22 cellular contexts compared by ENCODE assay signal in genomic region chr12:123520567-123521474, GRCh38. TPM values are rescaled to one million over a fixed set of nuclear protein-coding genes. Genes with fewer than 3 reads are reported as not detected.
DNase-seq lines count a peak whose midpoint lies in the region; ATAC-seq, FAIRE-seq and TF ChIP-seq lines count a peak whose summit lies in the region.
"Had no signal": no experiment of that assay in that cellular context is flagged by ENCODE, and none has a peak within 500 bp of the region (broad histone marks: within the 10 kb centered on the region; RNA-seq: fewer than 3 reads in every experiment).

No MANE protein-coding gene starts in this region.

- in situ Hi-C loops in gastrocnemius medialis (cut with MboI; ENCODE audit: low sequenced_read_pairs in 4 of 4): no loop called here

- no peaks in the 10 kb centered on the region for H4K20me1 ChIP-seq in endothelial cell of umbilical vein (replicated peaks; ENCODE audit: control insufficient read depth, extremely low read depth, insufficient read depth, low read length)
- peaks cover 10% of the 10 kb centered on the region; the same call in 1 of the 2 replicates for H4K20me1 ChIP-seq in SK-N-SH (ENCODE audit: insufficient read depth)

- H3K27ac ChIP-seq in RWPE1 (peak overlapping the region; percentile 98), endothelial cell of umbilical vein (ENCODE audit: insufficient read depth, low read depth, low read length) (no peak overlapping the region), gastrocnemius medialis (peak overlapping the region; percentile 75 to 88 (median 85)), SK-N-SH (ENCODE audit: low read depth in 2 of 2, low read length in 1 of 2) (0 out of 4 replicates have a peak overlapping the region, but pooled peaks of 1 of the 2 experiments have one; percentile 39)
- H3K27ac ChIP-seq: SJSA1, WERI-Rb-1 had no signal

- CTCF ChIA-PET in RWPE1 (lab: Yijun Ruan, JAX): no interaction called here
- CTCF ChIA-PET in endothelial cell of umbilical vein (lab: Charles Lee): interaction anchor here (2.1 kb wide), 1 partner anchor 61 kb away, joined by 12 read pairs; no protein-coding TSS in a partner anchor
- CTCF ChIA-PET in SK-N-SH (lab: Yijun Ruan, JAX): interaction anchor here (0.9 to 1.3 kb wide), 2 partner anchors 12 to 14 kb away, joined by 3 read pairs; partner anchors contain the start of gene RILPL1

- H3F3A ChIP-seq in SK-N-SH (replicated peaks; ENCODE audit: insufficient read depth): peaks cover 14% of the 10 kb centered on the region

- H3K79me2 ChIP-seq in endothelial cell of umbilical vein (ENCODE audit: control insufficient read depth, insufficient read depth, low read length) (peaks cover 4% of the 10 kb centered on the region), SK-N-SH (ENCODE audit: insufficient read depth) (peaks cover 14% of the 10 kb centered on the region; the same call in 1 of the 2 replicates)

- TF ChIP-seq POLR2A in endothelial cell of umbilical vein (IDR thresholded peaks at IDR 0.05; ENCODE audit: low read depth, low read length) (no peak), gastrocnemius medialis (IDR thresholded peaks at IDR 0.05) (no peak)

- dilution Hi-C loops in endothelial cell of umbilical vein (cut with MboI; ENCODE audit: extremely low pct_ligation_motif_present, low sequenced_read_pairs): no loop called here

- no peak overlapping the region for H3K4me2 ChIP-seq in endothelial cell of umbilical vein (ENCODE audit: insufficient read depth, low read length)
- no peak overlapping the region for H3K4me2 ChIP-seq in SK-N-SH

- intact Hi-C loops in endothelial cell of umbilical vein (cut with micrococcal nuclease) (no loop called here), gastrocnemius medialis (cut with DNase I; ENCODE audit: low total_unique reads) (no loop called here)

- WGBS in SK-N-SH (ENCODE audit: low lambda C conversion rate): 94% methylated on average over 14 of the region's 14 CpGs

- POLR2A ChIA-PET in RWPE1 (lab: Yijun Ruan, JAX; ENCODE audit: low non-redundant PET): no interaction called here
- POLR2A ChIA-PET in endothelial cell of umbilical vein (lab: Charles Lee): no interaction called here
- POLR2A ChIA-PET in SK-N-SH (lab: Yijun Ruan, JAX): no interaction called here

- H3K27me3 ChIP-seq in endothelial cell of umbilical vein (ENCODE audit: control insufficient read depth in 2 of 2, insufficient read depth in 2 of 2, low read length in 2 of 2) (no peaks in the 10 kb centered on the region), gastrocnemius medialis (no peaks in the 10 kb centered on the region), SK-N-SH (ENCODE audit: insufficient read depth) (no peaks in the 10 kb centered on the region)
- H3K27me3 ChIP-seq: SJSA1 had no signal

- no peaks in the 10 kb centered on the region for H3K9me2 ChIP-seq in SK-N-SH

- H3K36me3 ChIP-seq in endothelial cell of umbilical vein (ENCODE audit: control insufficient read depth in 2 of 2, extremely low read depth in 1 of 2, insufficient read depth in 2 of 2, low read length in 2 of 2): peaks cover 6 to 48% of the 10 kb centered on the region in 2 experiments
- peaks cover 0 to 47% of the 10 kb centered on the region in 2 donors for H3K36me3 ChIP-seq in gastrocnemius medialis
- peaks cover 24 to 44% of the 10 kb centered on the region in 2 experiments for H3K36me3 ChIP-seq in SK-N-SH (replicated peaks in 1 of 2; ENCODE audit: control insufficient read depth in 1 of 2, insufficient read depth in 2 of 2, low read length in 1 of 2)

- H3K4me3 ChIP-seq in endothelial cell of umbilical vein (replicated peaks in 1 of 3; ENCODE audit: insufficient read depth in 1 of 3, low read depth in 1 of 3, low read length in 3 of 3) (no peak overlapping the region), gastrocnemius medialis (no peak overlapping the region), SK-N-SH (ENCODE audit: low read depth in 2 of 2, low read length in 1 of 2) (no peak overlapping the region)
- H3K4me3 ChIP-seq: SJSA1 had no signal

- no peaks in the 10 kb centered on the region for H3K4me1 ChIP-seq in endothelial cell of umbilical vein (ENCODE audit: control insufficient read depth, extremely low read depth, insufficient read depth, low read length)
- peaks cover 12% of the 10 kb centered on the region in 2 donors for H3K4me1 ChIP-seq in gastrocnemius medialis
- 0 out of 4 replicates have a peak, but pooled peaks cover 0 to 5% of the 10 kb centered on the region in 2 experiments for H3K4me1 ChIP-seq in SK-N-SH (ENCODE audit: control insufficient read depth in 1 of 2, insufficient read depth in 2 of 2, low read depth in 1 of 2, low read length in 1 of 2)
- H3K4me1 ChIP-seq: SJSA1 had no signal

- no peak for TF ChIP-seq CTCF in RWPE1 (conservative IDR thresholded peaks at IDR 0.05; ENCODE audit: low read depth)
- no peak for TF ChIP-seq CTCF in endothelial cell of umbilical vein (IDR thresholded peaks at IDR 0.05; ENCODE audit: extremely low read depth in 1 of 2, insufficient read depth in 1 of 2, low read depth in 1 of 2, low read length in 2 of 2)
- no peak for TF ChIP-seq CTCF in gastrocnemius medialis (IDR thresholded peaks at IDR 0.05 in 4 of 5, conservative IDR thresholded peaks at IDR 0.05 in 1 of 5)
- TF ChIP-seq CTCF in SK-N-SH (IDR thresholded peaks at IDR 0.05): no peak
- TF ChIP-seq CTCF in omental fat pad (IDR thresholded peaks at IDR 0.05): no peak

- ATAC-seq in gastrocnemius medialis (no peak), omental fat pad (ENCODE audit: low FRiP score) (no peak)
- ATAC-seq: natural killer cell, Panc1 had no signal

- no peak for DNase-seq in RWPE1 (ENCODE audit: low spot score)
- DNase-seq in endothelial cell of umbilical vein (ENCODE audit: low read depth, low spot score): no peak
- DNase-seq in islet precursor cell: peak; percentile 54
- no peak for DNase-seq in gastrocnemius medialis
- DNase-seq in SK-N-SH: no peak
- DNase-seq in omental fat pad (ENCODE audit: low spot score): no peak
- no peak for DNase-seq in GM03348 (ENCODE audit: low spot score)
- DNase-seq in foreskin melanocyte: no peak
- DNase-seq: activated CD4-positive, alpha-beta T cell treated with anti-CD3 and anti-CD28 coated beads, Interleukin-2, amount 10 ng/mL, durations not matched to agents 24 days and 14 days; central memory CD4-positive, alpha-beta T cell; GF-D8; head of caudate nucleus; KG1; natural killer cell; NCI-H1436; NCI-H510A treated with DMSO at 0.1 percent for 48 hours; NK-92 treated with Interleukin-12 subunit alpha and Interleukin-12 subunit beta, amount 100 ng/mL, for 24 hours; posterior cingulate gyrus; WERI-Rb-1 had no signal

- FAIRE-seq in endothelial cell of umbilical vein (lab: Jason Lieb, UNC): peak; percentile 8
- FAIRE-seq: H1 had no signal

- H3K9me1 ChIP-seq in endothelial cell of umbilical vein (replicated peaks; ENCODE audit: control insufficient read depth, extremely low read depth, insufficient read depth, low read length): no peaks in the 10 kb centered on the region

- TF ChIP-seq EP300 in SK-N-SH (IDR thresholded peaks at IDR 0.05; ENCODE audit: borderline replicate concordance in 1 of 2, low read depth in 1 of 2, low read length in 1 of 2): no peak

- no peak overlapping the region for H2AFZ ChIP-seq in endothelial cell of umbilical vein (ENCODE audit: low read depth, low read length)
- H2AFZ ChIP-seq in SK-N-SH (ENCODE audit: low read depth): no peak overlapping the region

- H3K9me3 ChIP-seq in endothelial cell of umbilical vein (replicated peaks; ENCODE audit: control insufficient read depth, insufficient read depth, low read length) (no peaks in the 10 kb centered on the region), gastrocnemius medialis (no peaks in the 10 kb centered on the region), SK-N-SH (no peaks in the 10 kb centered on the region)
- H3K9me3 ChIP-seq: SJSA1 had no signal

- no TSS peak for BruUV-seq in endothelial cell of umbilical vein (replicated peaks; lab: Mats Ljungman, UMichigan)

- H3K9ac ChIP-seq in endothelial cell of umbilical vein (replicated peaks; ENCODE audit: extremely low read depth, insufficient read depth, low read length) (no peak overlapping the region), SK-N-SH (no peak overlapping the region)

- no peak for TF ChIP-seq RAD21 in SK-N-SH (IDR thresholded peaks at IDR 0.05; ENCODE audit: low read length)

TF ChIP-seq in endothelial cell of umbilical vein, 7 proteins besides CTCF, POLR2A, EP300 and RAD21 (continues in another document):
- TF ChIP-seq MAX (IDR thresholded peaks at IDR 0.05; ENCODE audit: insufficient read depth, insufficient read length): no peak
- TF ChIP-seq JUN (IDR thresholded peaks at IDR 0.05; ENCODE audit: borderline replicate concordance, insufficient read depth, insufficient read length, low read depth): no peak
- TF ChIP-seq GATA2 (IDR thresholded peaks at IDR 0.05; ENCODE audit: insufficient read depth, insufficient read length, low read depth, low read length): no peak
- TF ChIP-seq POLR2AphosphoS5 (IDR thresholded peaks at IDR 0.05; ENCODE audit: insufficient read depth, low read depth, low read length): no peak

TF ChIP-seq in SK-N-SH, 30 proteins besides CTCF, POLR2A, EP300 and RAD21 (continues in another document):
- no peak for TF ChIP-seq FOXJ3 (CRISPR knock-in tag; IDR thresholded peaks at IDR 0.05)
- no peak for TF ChIP-seq RCOR1 (IDR thresholded peaks at IDR 0.05; ENCODE audit: low read length)
- TF ChIP-seq NRF1 (IDR thresholded peaks at IDR 0.05; ENCODE audit: low read depth, low read length): no peak
- TF ChIP-seq GABPA (IDR thresholded peaks at IDR 0.05; ENCODE audit: low read depth): no peak
- TF ChIP-seq ELF1 (IDR thresholded peaks at IDR 0.05): no peak
- TF ChIP-seq SMC3 (IDR thresholded peaks at IDR 0.05; ENCODE audit: low read depth, low read length): no peak
- no peak for TF ChIP-seq FOXM1 (IDR thresholded peaks at IDR 0.05; ENCODE audit: low read depth)
- no peak for TF ChIP-seq RXRA (IDR thresholded peaks at IDR 0.05; ENCODE audit: borderline replicate concordance, low read depth)

RNA-seq across cellular contexts. Expression of gene RILPL1, which starts 12.7 kb away (rescaled TPM):
- 29.7 and 30.4 TPM in 2 replicates for total RNA-seq in endothelial cell of umbilical vein
- 34.3 and 38.4 TPM in 2 replicates for polyA plus RNA-seq in endothelial cell of umbilical vein
- 27.2 and 31.6 TPM in 2 replicates for polyA plus RNA-seq in endothelial cell of umbilical vein (2011; cell fraction: cytosol; rRNA removed)
- 42.9 and 57.0 TPM in 2 replicates for polyA plus RNA-seq in endothelial cell of umbilical vein (2011; cell fraction: nucleus; rRNA removed)
- 24.4 and 37.5 TPM in 2 replicates for polyA plus RNA-seq in endothelial cell of umbilical vein (2012)
- 24.9 and 30.1 TPM in 2 replicates for polyA minus RNA-seq in endothelial cell of umbilical vein
- polyA minus RNA-seq in endothelial cell of umbilical vein (2011; cell fraction: cytosol; rRNA and poly(A)+ RNA removed): 4.9 TPM
- polyA minus RNA-seq in endothelial cell of umbilical vein (2011; cell fraction: nucleus; rRNA and poly(A)+ RNA removed): 16.3 and 24.8 TPM in 2 replicates
- total RNA-seq in gastrocnemius medialis: 10 to 100 TPM; 33.4 to 65.3 (median 40.6) TPM
- polyA plus RNA-seq in SK-N-SH (2012; rRNA removed): 26.8 and 32.6 TPM in 2 replicates
- 21.6 and 25.8 TPM in 2 replicates for polyA plus RNA-seq in SK-N-SH (2012; cell fraction: cytosol; rRNA removed)
- 51.9 and 53.9 TPM in 2 replicates for polyA plus RNA-seq in SK-N-SH (2012; cell fraction: nucleus; rRNA removed)
- 10 to 100 TPM in 3 of 4 donors, 1 to 10 TPM in 1; 8.5 to 21.9 (median 11.2) TPM for total RNA-seq in omental fat pad
